ENCODE assay signal across 29 cellular contexts in genomic region chr10:85477979-85478378, GRCh38.
"Had no signal": no experiment of that assay in that cellular context is flagged by ENCODE, and none has a peak within 500 bp of the region (broad histone marks: within the 10 kb centered on the region; RNA-seq: fewer than 3 reads in every experiment).

No MANE protein-coding gene starts in this region.

- H3K9me3 ChIP-seq: esophagus squamous epithelium, gastrocnemius medialis had no signal

- H3K27me3 Mint-ChIP-seq: dendritic cell treated with granulocyte-macrophage colony-stimulating factor and Interleukin-4, amounts not matched to agents 40 ng/mL and 50 ng/mL, for 4 days; effector memory CD8-positive, alpha-beta T cell had no signal

- FAIRE-seq: endometrium, endothelial cell of umbilical vein, frontal cortex had no signal

- H3K4me1 Mint-ChIP-seq: endodermal cell had no signal

- ATAC-seq: effector memory CD8-positive, alpha-beta T cell; esophagus mucosa; foreskin keratinocyte; gastrocnemius medialis; gastroesophageal sphincter; heart left ventricle; heart right ventricle had no signal

- H3K27ac Mint-ChIP-seq: dendritic cell treated with granulocyte-macrophage colony-stimulating factor and Interleukin-4, amounts not matched to agents 40 ng/mL and 50 ng/mL, for 4 days; effector memory CD8-positive, alpha-beta T cell; endodermal cell had no signal

- H3K79me2 ChIP-seq: hepatocyte had no signal

- H3K27me3 ChIP-seq: dorsolateral prefrontal cortex, esophagus muscularis mucosa, esophagus squamous epithelium, foreskin keratinocyte, gastrocnemius medialis, gastroesophageal sphincter, heart left ventricle, hepatocyte had no signal

- H3K27ac ChIP-seq: coronary artery, epithelial cell of prostate, esophagus muscularis mucosa, esophagus squamous epithelium, foreskin keratinocyte, gastrocnemius medialis, gastroesophageal sphincter, heart left ventricle, heart right ventricle, hepatocyte had no signal

- H2AFZ ChIP-seq: hepatocyte had no signal

- H3K4me1 ChIP-seq: esophagus muscularis mucosa, esophagus squamous epithelium, foreskin keratinocyte, gastrocnemius medialis, gastroesophageal sphincter, heart left ventricle, heart right ventricle had no signal

- H3K36me3 ChIP-seq: esophagus muscularis mucosa, esophagus squamous epithelium, gastrocnemius medialis, gastroesophageal sphincter, heart left ventricle, heart right ventricle had no signal

- H3K4me3 Mint-ChIP-seq: dendritic cell treated with granulocyte-macrophage colony-stimulating factor and Interleukin-4, amounts not matched to agents 40 ng/mL and 50 ng/mL, for 4 days; effector memory CD8-positive, alpha-beta T cell; endodermal cell had no signal

- H3K4me3 ChIP-seq: coronary artery, dorsolateral prefrontal cortex, esophagus muscularis mucosa, esophagus squamous epithelium, gastrocnemius medialis, gastroesophageal sphincter, heart left ventricle, heart right ventricle, hepatocyte had no signal

- H3K9me3 Mint-ChIP-seq: dendritic cell treated with granulocyte-macrophage colony-stimulating factor and Interleukin-4, amounts not matched to agents 40 ng/mL and 50 ng/mL, for 4 days; effector memory CD8-positive, alpha-beta T cell had no signal

- H3K4me2 ChIP-seq: hepatocyte had no signal

- DNase-seq: cortex of kidney; dermis blood vessel endothelial cell; dorsolateral prefrontal cortex; effector CD4-positive, alpha-beta T cell; effector CD8-positive, alpha-beta T cell; effector memory CD4-positive, alpha-beta T cell; effector memory CD8-positive, alpha-beta T cell; endodermal cell; erythroblast; esophagus squamous epithelium; foreskin fibroblast; foreskin keratinocyte; foreskin melanocyte; gastrocnemius medialis; glutamatergic neuron; head of caudate nucleus; heart left ventricle; heart right ventricle; hippocampal formation had no signal
